8 cellular contexts compared by ENCODE assay signal in the genomic region with DNA sequence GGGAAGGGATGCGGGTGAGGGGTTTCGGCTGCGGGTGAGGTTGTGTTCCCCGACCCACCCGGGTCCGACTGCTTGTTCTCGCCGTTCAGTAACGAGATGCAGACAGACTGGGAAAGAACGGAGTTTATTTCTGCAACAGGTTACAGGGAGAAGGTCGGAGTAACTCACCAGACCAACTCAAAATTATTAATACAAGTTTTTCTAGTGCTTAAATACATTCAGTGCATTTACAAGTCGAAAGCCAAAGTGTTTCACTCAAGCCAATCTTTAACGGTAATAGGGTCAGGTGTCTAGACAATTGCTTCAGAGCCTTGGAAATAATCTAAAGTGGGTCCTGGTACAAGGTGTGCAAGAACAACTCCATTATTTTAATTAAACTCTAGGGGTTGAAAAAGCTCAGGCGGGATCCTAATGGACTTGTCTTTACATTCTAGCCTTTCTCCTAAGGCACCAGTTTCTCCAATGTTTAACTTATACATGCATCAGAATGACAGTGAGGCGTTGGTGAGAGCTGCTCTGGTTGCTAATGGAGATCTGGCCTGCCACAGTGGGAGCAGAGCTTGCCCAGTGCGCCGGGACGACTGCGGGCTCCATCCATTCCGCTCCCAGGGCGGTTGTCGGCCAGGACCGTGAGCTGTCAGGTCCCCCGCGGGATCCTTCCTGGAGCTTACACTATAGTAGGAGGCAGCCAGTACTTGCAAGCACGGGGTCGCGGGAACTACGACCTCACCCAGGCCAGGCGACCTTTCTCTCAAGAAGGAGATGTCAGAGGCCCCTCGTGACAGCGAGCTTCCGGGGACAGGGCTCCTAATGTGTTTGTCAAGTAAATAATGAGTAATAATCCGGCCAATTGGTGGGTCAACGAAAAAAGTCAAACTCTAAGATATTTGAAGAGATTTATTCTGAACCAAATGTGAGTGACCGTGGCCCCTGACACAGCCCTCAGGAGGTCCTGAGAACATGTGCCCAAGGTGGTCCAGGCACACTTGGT. TPM values are rescaled to one million over a fixed set of nuclear protein-coding genes. Genes with fewer than 3 reads are reported as not detected.
DNase-seq lines count a peak whose midpoint lies in the region; ATAC-seq and TF ChIP-seq lines count a peak whose summit lies in the region.

No MANE protein-coding gene starts in this region.

- H3K9me3 ChIP-seq in Karpas-422 (ENCODE audit: low read length), result no peaks in the 10 kb centered on the region
- no peaks in the 10 kb centered on the region for H3K9me3 ChIP-seq in right lobe of liver
- no peaks in the 10 kb centered on the region for H3K9me3 ChIP-seq in testis

- H3K4me3 ChIP-seq in Karpas-422 (ENCODE audit: low read length) (peak overlapping the region; percentile 77), choroid plexus epithelial cell (ENCODE audit: low read depth, low read length) (peak overlapping the region; percentile 87), right lobe of liver (peak overlapping the region; percentile 82 to 91 (median 86)), testis (peak overlapping the region; percentile 86 to 90)

- ATAC-seq in right lobe of liver, result peak; percentile 34 to 65 (median 54)

- 10% methylated on average over 20 of the region's 36 CpGs for WGBS in right lobe of liver (ENCODE audit: insufficient coverage, low coverage, low lambda C conversion rate, missing lambda C conversion rate)
- 21 to 26% methylated on average over 19 to 36 of the region's 36 CpGs for WGBS in testis, 2 donors

- H3K27me3 ChIP-seq in Karpas-422 (ENCODE audit: low read length) (no peaks in the 10 kb centered on the region), right lobe of liver (no peaks in the 10 kb centered on the region), testis (no peaks in the 10 kb centered on the region)

- H3K27ac Mint-ChIP-seq in activated naive CD4-positive, alpha-beta T cell treated with anti-CD3 and anti-CD28 coated beads, Interleukin-2, amount 50 U/mL, for 24 hours, result no peak overlapping the region

- H3K36me3 ChIP-seq in Karpas-422 (ENCODE audit: insufficient read depth, low read length) (peaks cover 7% of the 10 kb centered on the region; the same call in 1 of the 2 replicates), right lobe of liver (no peaks in the 10 kb centered on the region), testis (ENCODE audit: low read depth, missing control alignments) (no peaks in the 10 kb centered on the region)

- H3K36me3 Mint-ChIP-seq in activated naive CD4-positive, alpha-beta T cell treated with anti-CD3 and anti-CD28 coated beads, Interleukin-2, amount 50 U/mL, for 24 hours, result peaks cover 5% of the 10 kb centered on the region

- peaks cover 4% of the 10 kb centered on the region for H3K27me3 Mint-ChIP-seq in activated naive CD4-positive, alpha-beta T cell treated with anti-CD3 and anti-CD28 coated beads, Interleukin-2, amount 50 U/mL, for 24 hours

- H3K27ac ChIP-seq in Karpas-422 (ENCODE audit: low read length) (no peak overlapping the region), right lobe of liver (peak overlapping the region; percentile 98 to 99 (median 98)), testis (peak overlapping the region; percentile 93 to 95)

- peaks cover 42% of the 10 kb centered on the region for H3K79me2 ChIP-seq in Karpas-422 (ENCODE audit: low read length)

- peak overlapping the region; percentile 87 for H3K9ac ChIP-seq in Karpas-422 (ENCODE audit: low read length)

- TF ChIP-seq CTCF in choroid plexus epithelial cell (conservative IDR thresholded peaks at IDR 0.05; ENCODE audit: low read depth, low read length) (no peak), right lobe of liver (IDR thresholded peaks at IDR 0.05) (no peak), testis (IDR thresholded peaks at IDR 0.05) (no peak)

- H3K9me2 ChIP-seq in Karpas-422 (replicated peaks; ENCODE audit: insufficient read depth, low read length), result no peaks in the 10 kb centered on the region

- H4K20me1 ChIP-seq in Karpas-422 (ENCODE audit: insufficient read depth, low read depth, low read length), result no peaks in the 10 kb centered on the region

- H2AFZ ChIP-seq in Karpas-422 (ENCODE audit: low read length), result peak overlapping the region; percentile 100

- peaks cover 38% of the 10 kb centered on the region for H3K4me1 ChIP-seq in Karpas-422 (ENCODE audit: low read length)
- peaks cover 0 to 37% (median 1%) of the 10 kb centered on the region in 4 donors for H3K4me1 ChIP-seq in right lobe of liver
- H3K4me1 ChIP-seq in testis, result peaks cover 15% of the 10 kb centered on the region

- peaks cover 28% of the 10 kb centered on the region for H3K4me1 Mint-ChIP-seq in activated naive CD4-positive, alpha-beta T cell treated with anti-CD3 and anti-CD28 coated beads, Interleukin-2, amount 50 U/mL, for 24 hours

- peak overlapping the region; percentile 96 for H3K4me3 Mint-ChIP-seq in activated naive CD4-positive, alpha-beta T cell treated with anti-CD3 and anti-CD28 coated beads, Interleukin-2, amount 50 U/mL, for 24 hours

- peak; percentile 86 for TF ChIP-seq POLR2A in right lobe of liver (IDR thresholded peaks at IDR 0.05)
- no peak for TF ChIP-seq POLR2A in testis (IDR thresholded peaks at IDR 0.05)

- intact Hi-C loops in right lobe of liver (cut with DNase I), result no loop called here
- intact Hi-C loops in testis (cut with DNase I; ENCODE audit: low total_unique reads), result no loop called here

- peak overlapping the region; percentile 95 for H3K4me2 ChIP-seq in Karpas-422 (ENCODE audit: low read depth, low read length, poor library complexity, severe bottlenecking)

- H3K9me3 Mint-ChIP-seq in activated naive CD4-positive, alpha-beta T cell treated with anti-CD3 and anti-CD28 coated beads, Interleukin-2, amount 50 U/mL, for 24 hours, result no peaks in the 10 kb centered on the region

- no peak for DNase-seq in activated naive CD4-positive, alpha-beta T cell treated with anti-CD3 and anti-CD28 coated beads, Interleukin-2, amount 50 U/mL, for 16 hours
- DNase-seq in Karpas-422, result no peak
- peak; percentile 23 for DNase-seq in choroid plexus epithelial cell (ENCODE audit: low read depth)
- peak; percentile 85 to 92 (median 92) for DNase-seq in right lobe of liver
- DNase-seq in testis, result peak; percentile 42
- no peak for DNase-seq in GOT3 (lab: John Stamatoyannopoulos, UW)
- DNase-seq in NK-92 (lab: John Stamatoyannopoulos, UW; ENCODE audit: unreplicated experiment), result no peak

RNA-seq across cellular contexts. Expression of a gene that starts 0.8 kb away (rescaled TPM):
- 103 and 207 TPM in 2 replicates for total RNA-seq in Karpas-422 (2014; rRNA removed; shearing (Covaris generic); ENCODE audit: low replicate concordance)
- total RNA-seq in right lobe of liver (100 to 1,000 TPM; 104 to 348 (median 175) TPM), testis (100 to 1,000 TPM in 1 of 2 donors, 10 to 100 TPM in 1; 95.6 to 110 TPM)
- 133 TPM for polyA plus RNA-seq in testis (ENCODE audit: insufficient read depth, low read depth, low replicate concordance)

RNA-seq across cellular contexts. Expression of a gene that starts 4.1 kb away (rescaled TPM):
- 0.43 and 1.9 TPM in 2 replicates for total RNA-seq in Karpas-422 (2014; rRNA removed; shearing (Covaris generic); ENCODE audit: low replicate concordance)
- total RNA-seq in right lobe of liver, result 10 to 100 TPM; 17.0 to 36.1 (median 23.0) TPM
- total RNA-seq in testis, result 1 to 10 TPM; 3.4 to 7.8 TPM
- 2.7 TPM for polyA plus RNA-seq in testis (ENCODE audit: insufficient read depth, low read depth, low replicate concordance)

RNA-seq across cellular contexts. Expression of a gene that starts 32.1 kb away (rescaled TPM):
- 1.9 and 4.2 TPM in 2 replicates for total RNA-seq in Karpas-422 (2014; rRNA removed; shearing (Covaris generic); ENCODE audit: low replicate concordance)
- total RNA-seq in right lobe of liver (1 to 10 TPM; 1.2 to 2.5 (median 1.6) TPM), testis (10 to 100 TPM in 1 of 2 donors, 1 to 10 TPM in 1; 6.5 to 12.5 TPM)
- polyA plus RNA-seq in testis (ENCODE audit: insufficient read depth, low read depth, low replicate concordance), result 23.0 TPM

Comparison
In these comparisons a context has a peak if more than half of its experiments do, and no peak if none do; other contexts are left out.
1. DNase-seq: peak in choroid plexus epithelial cell (single experiment), right lobe of liver (3 of 3) and testis (single experiment); none in activated naive CD4-positive, alpha-beta T cell treated with anti-CD3 and anti-CD28 coated beads, Interleukin-2, amount 50 U/mL, for 16 hours (single experiment), Karpas-422 (single experiment), GOT3 (single experiment) and NK-92 (single experiment).
2. Peak in every context shown above with its lines, with median percentiles within 50 percentile points of each other: H3K4me3 ChIP-seq.